ENCODE assay signal across 18 cellular contexts in the genomic region with DNA sequence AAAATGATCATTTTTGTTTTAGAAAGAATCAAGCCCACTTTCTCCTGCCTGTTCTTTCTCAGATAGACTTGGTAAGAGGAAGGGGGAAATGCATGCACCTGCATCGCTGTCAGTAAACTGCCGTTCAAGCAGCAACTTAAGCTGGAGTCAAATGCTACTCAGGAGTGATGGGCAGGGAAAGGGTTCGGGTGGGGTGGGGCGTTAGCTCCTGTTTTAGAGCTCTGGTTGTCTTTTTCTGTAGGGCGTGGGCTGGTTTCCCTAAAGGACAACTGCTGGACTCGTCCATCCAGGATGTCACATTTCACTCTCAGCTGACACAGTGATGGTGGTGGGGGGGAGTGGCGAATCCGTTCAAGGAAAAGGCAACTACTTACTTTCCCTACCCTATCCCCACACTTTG.
DNase-seq lines count a peak whose midpoint lies in the region; ATAC-seq and TF ChIP-seq lines count a peak whose summit lies in the region.
"Had no signal": no experiment of that assay in that cellular context is flagged by ENCODE, and none has a peak within 500 bp of the region (broad histone marks: within the 10 kb centered on the region; RNA-seq: fewer than 3 reads in every experiment).

No MANE protein-coding gene starts in this region.

- 83 to 90% methylated on average over 8 of the region's 8 CpGs for WGBS in sigmoid colon, 2 donors
- WGBS in aorta, 2 donors = 92 to 93% methylated on average over 8 of the region's 8 CpGs

- no peak overlapping the region for H3K4me3 Mint-ChIP-seq in activated CD4-positive, alpha-beta T cell treated with anti-CD3 and anti-CD28 coated beads, Interleukin-2, amount 10 ng/mL, durations not matched to agents 24 days and 14 days
- no peak overlapping the region for H3K4me3 Mint-ChIP-seq in stimulated activated memory B cell treated with anti-CD40 and anti-IgM and Interleukin-4, amounts not matched to agents 10 μg/mL and 1 μg/mL and 100 μg/mL, for 72 hours
- H3K4me3 Mint-ChIP-seq: CD4-positive, CD25-positive, alpha-beta regulatory T cell; CD8-positive, alpha-beta T cell; HFFc6 had no signal

- H3K9me3 ChIP-seq in BE2C (no peaks in the 10 kb centered on the region), sigmoid colon (no peaks in the 10 kb centered on the region), aorta (ENCODE audit: control insufficient read depth, low read length) (no peaks in the 10 kb centered on the region)
- H3K9me3 ChIP-seq: BLaER1, Caco-2, HAP-1 had no signal

- peaks cover under 1% of the 10 kb centered on the region for H3K4me1 Mint-ChIP-seq in activated CD4-positive, alpha-beta T cell treated with anti-CD3 and anti-CD28 coated beads, Interleukin-2, amount 10 ng/mL, durations not matched to agents 24 days and 14 days
- H3K4me1 Mint-ChIP-seq in stimulated activated memory B cell treated with anti-CD40 and anti-IgM and Interleukin-4, amounts not matched to agents 10 μg/mL and 1 μg/mL and 100 μg/mL, for 72 hours = no peaks in the 10 kb centered on the region

- H3K27me3 Mint-ChIP-seq in activated CD4-positive, alpha-beta T cell treated with anti-CD3 and anti-CD28 coated beads, Interleukin-2, amount 10 ng/mL, durations not matched to agents 24 days and 14 days = peaks cover 9% of the 10 kb centered on the region
- H3K27me3 Mint-ChIP-seq in stimulated activated memory B cell treated with anti-CD40 and anti-IgM and Interleukin-4, amounts not matched to agents 10 μg/mL and 1 μg/mL and 100 μg/mL, for 72 hours = peaks cover 26% of the 10 kb centered on the region

- H3K27ac ChIP-seq in sigmoid colon = no peak overlapping the region
- H3K27ac ChIP-seq in aorta (ENCODE audit: low read depth in 1 of 2, low read length in 2 of 2) = no peak overlapping the region
- H3K27ac ChIP-seq: BLaER1, C4-2B had no signal

- TF ChIP-seq CTCF in BE2C (IDR thresholded peaks at IDR 0.05; ENCODE audit: low read depth, low read length) (no peak), sigmoid colon (IDR thresholded peaks at IDR 0.05) (no peak)

- H3K4me3 ChIP-seq in BE2C (ENCODE audit: low read depth, low read length) (0 out of 2 replicates have a peak overlapping the region, but pooled peaks have one; percentile 10), sigmoid colon (no peak overlapping the region), aorta (ENCODE audit: low read length in 2 of 2) (no peak overlapping the region)
- H3K4me3 ChIP-seq: BLaER1, GM12878, HAP-1 had no signal

- H3K36me3 Mint-ChIP-seq in activated CD4-positive, alpha-beta T cell treated with anti-CD3 and anti-CD28 coated beads, Interleukin-2, amount 10 ng/mL, durations not matched to agents 24 days and 14 days (ENCODE audit: low read depth) = no peaks in the 10 kb centered on the region
- H3K36me3 Mint-ChIP-seq in stimulated activated memory B cell treated with anti-CD40 and anti-IgM and Interleukin-4, amounts not matched to agents 10 μg/mL and 1 μg/mL and 100 μg/mL, for 72 hours = no peaks in the 10 kb centered on the region
- H3K36me3 Mint-ChIP-seq: CD4-positive, CD25-positive, alpha-beta regulatory T cell; CD8-positive, alpha-beta T cell had no signal

- H3K4me1 ChIP-seq in BE2C = peaks cover 73% of the 10 kb centered on the region
- H3K4me1 ChIP-seq in sigmoid colon = no peaks in the 10 kb centered on the region
- peaks cover 0 to 2% of the 10 kb centered on the region in 2 donors for H3K4me1 ChIP-seq in aorta (ENCODE audit: control insufficient read depth in 1 of 2, insufficient read depth in 2 of 2, low read length in 2 of 2)
- H3K4me1 ChIP-seq: HAP-1 had no signal

- TF ChIP-seq POLR2A in sigmoid colon (IDR thresholded peaks at IDR 0.05) = no peak

- DNase-seq in BE2C (peak; percentile 62), SK-N-DZ (ENCODE audit: low spot score) (peak; percentile 50), sigmoid colon (peak; percentile 21), aorta (peak; percentile 6 to 52)
- DNase-seq in activated CD4-positive, alpha-beta T cell treated with anti-CD3 and anti-CD28 coated beads, Interleukin-2, amount 10 ng/mL, durations not matched to agents 24 days and 14 days = no peak
- DNase-seq: Caco-2; CD4-positive, CD25-positive, alpha-beta regulatory T cell; CD8-positive, alpha-beta T cell; DMS79; EL; GDM1; GOT3; HFFc6 had no signal

- no peak overlapping the region for H3K27ac Mint-ChIP-seq in activated CD4-positive, alpha-beta T cell treated with anti-CD3 and anti-CD28 coated beads, Interleukin-2, amount 10 ng/mL, durations not matched to agents 24 days and 14 days
- H3K27ac Mint-ChIP-seq in stimulated activated memory B cell treated with anti-CD40 and anti-IgM and Interleukin-4, amounts not matched to agents 10 μg/mL and 1 μg/mL and 100 μg/mL, for 72 hours = no peak overlapping the region
- H3K27ac Mint-ChIP-seq: CD4-positive, CD25-positive, alpha-beta regulatory T cell; CD8-positive, alpha-beta T cell; HFFc6 had no signal

- H3K9me3 Mint-ChIP-seq in activated CD4-positive, alpha-beta T cell treated with anti-CD3 and anti-CD28 coated beads, Interleukin-2, amount 10 ng/mL, durations not matched to agents 24 days and 14 days = no peaks in the 10 kb centered on the region
- peaks cover 2% of the 10 kb centered on the region for H3K9me3 Mint-ChIP-seq in stimulated activated memory B cell treated with anti-CD40 and anti-IgM and Interleukin-4, amounts not matched to agents 10 μg/mL and 1 μg/mL and 100 μg/mL, for 72 hours
- H3K9me3 Mint-ChIP-seq: CD4-positive, CD25-positive, alpha-beta regulatory T cell; CD8-positive, alpha-beta T cell; HFFc6 had no signal

- no peak for TF ChIP-seq EP300 in sigmoid colon (IDR thresholded peaks at IDR 0.05)

- H3K27me3 ChIP-seq in BE2C = no peaks in the 10 kb centered on the region
- no peaks in the 10 kb centered on the region for H3K27me3 ChIP-seq in sigmoid colon
- H3K27me3 ChIP-seq in aorta (ENCODE audit: control insufficient read depth in 1 of 2, insufficient read depth in 2 of 2, low read length in 1 of 2) = no peaks in the 10 kb centered on the region
- H3K27me3 ChIP-seq: BLaER1 had no signal

- ATAC-seq in aorta (ENCODE audit: low FRiP score) = no peak
- ATAC-seq in stimulated activated memory B cell treated with anti-CD40 and anti-IgM and Interleukin-4, amounts not matched to agents 10 μg/mL and 1 μg/mL and 100 μg/mL, for 72 hours = no peak
- ATAC-seq: CD8-positive, alpha-beta T cell; GM12878 had no signal

- H3K36me3 ChIP-seq in BE2C (no peaks in the 10 kb centered on the region), sigmoid colon (no peaks in the 10 kb centered on the region), aorta (ENCODE audit: control insufficient read depth in 1 of 2, insufficient read depth in 2 of 2, low read length in 1 of 2) (no peaks in the 10 kb centered on the region)
- H3K36me3 ChIP-seq: BLaER1, HAP-1 had no signal

- intact Hi-C loops in sigmoid colon (cut with DNase I) (no loop called here), aorta (cut with DNase I) (no loop called here)
- intact Hi-C loops in activated CD4-positive, alpha-beta T cell treated with anti-CD3 and anti-CD28 coated beads, Interleukin-2, amount 10 ng/mL, durations not matched to agents 24 days and 14 days (cut with micrococcal nuclease) = no loop called here
